8 cellular contexts compared by ENCODE assay signal in the genomic region with DNA sequence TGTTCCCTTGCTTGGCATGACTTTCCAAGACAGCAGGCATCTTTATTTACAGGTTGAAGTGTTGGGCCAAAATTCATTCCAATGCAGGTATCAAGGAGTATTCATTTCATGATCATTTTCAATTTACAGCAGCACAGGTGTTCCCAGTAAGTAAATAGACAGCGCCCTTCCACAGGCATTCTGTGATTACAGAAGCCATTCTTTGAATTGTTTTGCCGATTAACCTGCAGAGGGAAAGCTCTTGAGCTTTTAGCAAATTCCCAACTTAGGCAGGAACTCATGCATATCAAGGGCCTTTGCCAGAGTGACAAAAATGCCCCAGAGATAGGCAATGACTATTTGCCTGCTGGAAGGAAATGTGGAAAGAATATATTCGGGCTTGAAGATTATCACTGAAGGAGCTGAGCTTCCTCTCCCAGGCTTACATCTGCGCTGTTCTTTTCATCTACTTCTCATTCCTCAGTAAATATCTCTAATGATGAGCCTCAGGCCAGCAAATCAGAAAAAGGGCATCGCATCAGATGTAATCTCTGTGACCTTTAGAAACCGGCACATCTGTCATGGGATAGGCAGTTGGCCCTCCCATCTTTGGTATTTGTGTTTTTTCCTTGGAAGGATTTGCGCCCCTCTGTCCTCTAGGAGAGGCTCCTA. TPM values are rescaled to one million over a fixed set of nuclear protein-coding genes. Genes with fewer than 3 reads are reported as not detected.
DNase-seq lines count a peak whose midpoint lies in the region; ATAC-seq lines count a peak whose summit lies in the region.

No MANE protein-coding gene starts in this region.

- peaks cover 11% of the 10 kb centered on the region for H3K4me1 ChIP-seq in iPS-15b (ENCODE audit: control insufficient read depth, insufficient read depth, low read length)

- no peak overlapping the region for H3K9ac ChIP-seq in iPS-15b (ENCODE audit: low read depth, low read length)

- no peaks in the 10 kb centered on the region for H3K27me3 Mint-ChIP-seq in activated T-cell treated with anti-CD3 and anti-CD28 coated beads, Interleukin-2, amount 50 U/mL, for 24 hours
- no peaks in the 10 kb centered on the region for H3K27me3 Mint-ChIP-seq in T-cell
- no peaks in the 10 kb centered on the region for H3K27me3 Mint-ChIP-seq in stimulated activated naive CD8-positive, alpha-beta T cell treated with anti-CD3 and anti-CD28 coated beads, Interleukin-15, amount 100 ng/mL, for 72 hours

- H3K36me3 ChIP-seq in iPS-15b (ENCODE audit: control insufficient read depth, insufficient read depth, low read length), result no peaks in the 10 kb centered on the region

- no peaks in the 10 kb centered on the region for H3K9me3 Mint-ChIP-seq in activated T-cell treated with anti-CD3 and anti-CD28 coated beads, Interleukin-2, amount 50 U/mL, for 24 hours
- H3K9me3 Mint-ChIP-seq in T-cell, result no peaks in the 10 kb centered on the region
- H3K9me3 Mint-ChIP-seq in stimulated activated naive CD8-positive, alpha-beta T cell treated with anti-CD3 and anti-CD28 coated beads, Interleukin-15, amount 100 ng/mL, for 72 hours, result no peaks in the 10 kb centered on the region

- peaks cover 2% of the 10 kb centered on the region for H3K36me3 Mint-ChIP-seq in activated T-cell treated with anti-CD3 and anti-CD28 coated beads, Interleukin-2, amount 50 U/mL, for 24 hours (ENCODE audit: low read depth)
- H3K36me3 Mint-ChIP-seq in T-cell, result peaks cover 16% of the 10 kb centered on the region

- CTCF ChIA-PET in T-cell (lab: Charles Lee), result interaction anchor here (0.6 to 4.2 kb wide), 12 partner anchors 9 to 260 kb away, joined by 3 to 77 read pairs (median 6); no protein-coding TSS in a partner anchor

- H3K4me3 Mint-ChIP-seq in activated T-cell treated with anti-CD3 and anti-CD28 coated beads, Interleukin-2, amount 50 U/mL, for 24 hours, result peak overlapping the region; percentile 77
- peak overlapping the region; percentile 73 to 88 (median 76) for H3K4me3 Mint-ChIP-seq in T-cell
- peak overlapping the region; percentile 81 to 97 for H3K4me3 Mint-ChIP-seq in stimulated activated naive CD8-positive, alpha-beta T cell treated with anti-CD3 and anti-CD28 coated beads, Interleukin-15, amount 100 ng/mL, for 72 hours

- H3K27ac Mint-ChIP-seq in activated T-cell treated with anti-CD3 and anti-CD28 coated beads, Interleukin-2, amount 50 U/mL, for 24 hours, result peak overlapping the region; percentile 96
- peak overlapping the region; percentile 98 to 99 for H3K27ac Mint-ChIP-seq in T-cell
- H3K27ac Mint-ChIP-seq in stimulated activated naive CD8-positive, alpha-beta T cell treated with anti-CD3 and anti-CD28 coated beads, Interleukin-15, amount 100 ng/mL, for 72 hours, result peak overlapping the region; percentile 84 to 99

- no peaks in the 10 kb centered on the region for H3K27me3 ChIP-seq in iPS-15b (ENCODE audit: control insufficient read depth, insufficient read depth, low read length)

- H3K4me1 Mint-ChIP-seq in activated T-cell treated with anti-CD3 and anti-CD28 coated beads, Interleukin-2, amount 50 U/mL, for 24 hours (ENCODE audit: low read depth), result peaks cover 91% of the 10 kb centered on the region
- peaks cover 90 to 92% (median 92%) of the 10 kb centered on the region in 3 donors for H3K4me1 Mint-ChIP-seq in T-cell
- H3K4me1 Mint-ChIP-seq in stimulated activated naive CD8-positive, alpha-beta T cell treated with anti-CD3 and anti-CD28 coated beads, Interleukin-15, amount 100 ng/mL, for 72 hours, result peaks cover 74% of the 10 kb centered on the region

- H3K9me3 ChIP-seq in iPS-15b (ENCODE audit: control insufficient read depth, insufficient read depth, low read length), result no peaks in the 10 kb centered on the region

- no peak for DNase-seq in activated T-cell treated with anti-CD3 and anti-CD28 coated beads, Interleukin-2, amount 50 U/mL, for 24 hours
- DNase-seq in activated T-cell treated with anti-CD3 and anti-CD28 coated beads for 4 hours, result no peak
- no peak for DNase-seq in T-cell
- DNase-seq in stimulated activated naive CD8-positive, alpha-beta T cell treated with anti-CD3 and anti-CD28 coated beads, Interleukin-15, amount 100 ng/mL, for 72 hours, result no peak
- DNase-seq in H4 (ENCODE audit: low spot score), result no peak
- DNase-seq in AG08396 (ENCODE audit: low spot score), result no peak

- POLR2A ChIA-PET in T-cell (lab: Charles Lee), result interaction anchor here (0.6 to 1.5 kb wide), 3 partner anchors 11 to 13 kb away, joined by 3 to 7 read pairs (median 3); no protein-coding TSS in a partner anchor

- ATAC-seq in T-cell (replicated peaks in 1 of 4) (no peak), HG03175 (IDR thresholded peaks at IDR 0.05; ENCODE audit: unreplicated experiment) (no peak)
- no peak for ATAC-seq in stimulated activated naive CD8-positive, alpha-beta T cell treated with anti-CD3 and anti-CD28 coated beads, Interleukin-15, amount 100 ng/mL, for 72 hours

- H3K4me3 ChIP-seq in iPS-15b (ENCODE audit: low read depth, low read length), result peak overlapping the region; percentile 30

RNA-seq across cellular contexts. Expression of a gene that starts 6.7 kb away (rescaled TPM):
- total RNA-seq in T-cell, result 100 to 1,000 TPM in 1 of 5 donors, 10 to 100 TPM in 4; 55.3 to 161 (median 77.9) TPM
- 0.06 and 0.64 TPM in 2 replicates for total RNA-seq in H4 (2014; rRNA removed; shearing (Covaris generic))

Comparison
In these comparisons a context has a peak if more than half of its experiments do, and no peak if none do; other contexts are left out.
1. RNA of a gene that starts 6.7 kb away (total RNA-seq): 55.3 to 161 TPM in T-cell; 0.06 to 0.64 TPM in H4; every median in the first group is over 10 times any median in the second.
2. Peak in every context shown above with its lines, with median percentiles within 50 percentile points of each other: H3K27ac Mint-ChIP-seq and H3K4me3 Mint-ChIP-seq.